Comparison of ENCODE assay signal across 8 cellular contexts in the genomic region with DNA sequence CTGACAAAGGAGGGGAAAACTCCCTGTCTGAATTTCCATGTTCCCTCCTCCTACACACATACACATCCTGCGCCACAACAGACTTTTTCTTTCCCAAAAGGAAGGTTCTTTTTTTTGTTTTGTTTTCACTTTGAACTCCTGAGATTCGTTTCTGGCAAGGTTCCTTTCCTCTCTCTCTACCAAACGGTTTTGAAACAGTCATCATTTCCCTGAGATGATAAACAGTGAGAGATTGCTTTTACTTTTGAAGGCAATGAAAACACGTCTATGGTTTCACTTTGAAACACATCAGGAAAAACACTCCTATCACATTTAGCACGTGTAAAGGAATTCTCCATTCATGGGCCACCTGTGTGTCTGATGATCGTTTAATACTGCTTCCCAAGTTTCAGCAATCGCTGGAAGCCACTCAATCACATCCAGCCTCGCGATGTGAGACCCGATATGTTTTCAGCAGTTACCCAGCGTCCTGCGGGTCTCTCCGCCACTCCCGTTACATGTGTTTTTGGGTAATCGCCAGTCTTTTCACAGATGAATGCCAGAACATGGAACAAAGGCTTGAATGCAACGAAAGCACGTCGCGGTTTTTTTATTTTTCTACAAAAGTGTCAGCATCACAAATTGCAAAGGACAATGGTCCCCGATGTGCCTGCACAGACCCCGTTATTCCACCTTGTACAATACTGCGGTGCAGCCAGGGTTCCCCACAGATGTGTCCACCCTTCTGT.
A peak's percentile ranks its signal among the peaks of the same experiment; 100 is the strongest.
DNase-seq lines count a peak whose midpoint lies in the region; ATAC-seq and TF ChIP-seq lines count a peak whose summit lies in the region.

No MANE protein-coding gene starts in this region.

- H3K4me3 ChIP-seq in SJCRH30 (peak overlapping the region; percentile 43), esophagus squamous epithelium (peak overlapping the region; percentile 28 to 64 (median 44))

- H3K27me3 ChIP-seq in SJCRH30, result peaks cover 7% of the 10 kb centered on the region
- H3K27me3 ChIP-seq in esophagus squamous epithelium, result peaks cover 0 to 18% (median 0%) of the 10 kb centered on the region in 4 donors

- intact Hi-C loops in esophagus squamous epithelium (cut with DNase I), result no loop called here

- H3K4me1 ChIP-seq in SJCRH30 (peaks cover 3% of the 10 kb centered on the region), esophagus squamous epithelium (peaks cover 0 to 12% (median 9%) of the 10 kb centered on the region in 3 donors)

- H3K36me3 ChIP-seq in SJCRH30 (no peaks in the 10 kb centered on the region), esophagus squamous epithelium (no peaks in the 10 kb centered on the region)

- DNase-seq in NOMO-1 (lab: John Stamatoyannopoulos, UW; ENCODE audit: unreplicated experiment in 2 of 2), result peak; percentile 9 to 56
- no peak for DNase-seq in NOMO-1 treated with dmso at 0.1 percent for 144 hours (lab: John Stamatoyannopoulos, UW; ENCODE audit: unreplicated experiment)
- peak in 1 of 2 experiments; percentile 45 for DNase-seq in SJCRH30
- DNase-seq in esophagus squamous epithelium (lab: John Stamatoyannopoulos, UW), result no peak
- peak; percentile 42 for DNase-seq in renal cortical epithelial cell (ENCODE audit: low read depth)

- H3K9me3 ChIP-seq in SJCRH30 (replicated peaks) (no peaks in the 10 kb centered on the region), esophagus squamous epithelium (no peaks in the 10 kb centered on the region)

- TF ChIP-seq CTCF in esophagus squamous epithelium (IDR thresholded peaks at IDR 0.05), result no peak

- no peak for ATAC-seq in GM21825 (IDR thresholded peaks at IDR 0.05; ENCODE audit: unreplicated experiment)
- no peak for ATAC-seq in HG02981 (IDR thresholded peaks at IDR 0.05; ENCODE audit: unreplicated experiment)
- no peak for ATAC-seq in HG03457 (IDR thresholded peaks at IDR 0.05; ENCODE audit: unreplicated experiment)

- TF ChIP-seq POLR2A in esophagus squamous epithelium (IDR thresholded peaks at IDR 0.05), result no peak

- H3K27ac ChIP-seq in SJCRH30 (no peak overlapping the region), esophagus squamous epithelium (peak overlapping the region in 1 of 4 donors; percentile 29)

- WGBS in esophagus squamous epithelium, 2 donors, result 1 to 14% methylated on average over 21 to 22 of the region's 22 CpGs

Comparison
In these comparisons a context has a peak if more than half of its experiments do, and no peak if none do; other contexts are left out.
1. DNase-seq: peak in NOMO-1 (2 of 2) and renal cortical epithelial cell (single experiment); none in NOMO-1 treated with dmso at 0.1 percent for 144 hours (single experiment) and esophagus squamous epithelium (single experiment).